ENCODE assay signal across 19 cellular contexts in genomic region chr20:57650756-57651483, GRCh38. TPM values are rescaled to one million over a fixed set of nuclear protein-coding genes. Genes with fewer than 3 reads are reported as not detected.
DNase-seq lines count a peak whose midpoint lies in the region; ATAC-seq and TF ChIP-seq lines count a peak whose summit lies in the region.
"Had no signal": no experiment of that assay in that cellular context is flagged by ENCODE, and none has a peak within 500 bp of the region (broad histone marks: within the 10 kb centered on the region; RNA-seq: fewer than 3 reads in every experiment).

No MANE protein-coding gene starts in this region.

- peaks cover 3% of the 10 kb centered on the region for H3K4me1 Mint-ChIP-seq in activated CD4-positive, alpha-beta T cell treated with anti-CD3 and anti-CD28 coated beads, Interleukin-2, amount 10 ng/mL, durations not matched to agents 24 days and 14 days

- H3K4me3 ChIP-seq in Peyer's patch (no peak overlapping the region), upper lobe of right lung (no peak overlapping the region)
- H3K4me3 ChIP-seq: colonic mucosa, psoas muscle had no signal

- intact Hi-C loops in upper lobe of right lung (cut with DNase I) = loop anchor here (10.0 kb wide), 2 partner anchors 434 to 534 kb away; no protein-coding TSS in a partner anchor
- intact Hi-C loops in activated CD4-positive, alpha-beta T cell treated with anti-CD3 and anti-CD28 coated beads, Interleukin-2, amount 10 ng/mL, durations not matched to agents 24 days and 14 days (cut with micrococcal nuclease) = loop anchor here (10.0 kb wide), 1 partner anchor 434 kb away; no protein-coding TSS in a partner anchor

- peak; percentile 1 for DNase-seq in stimulated activated CD4-positive, alpha-beta T cell treated with anti-CD3 and anti-CD28 coated beads, Interleukin-4, amount 100 ng/mL, for 24 hours
- DNase-seq in stimulated activated CD4-positive, alpha-beta T cell treated with anti-CD3 and anti-CD28 coated beads, Interleukin-4, amount 100 ng/mL, for 1 hour = no peak
- peak; percentile 9 to 39 (median 19) for DNase-seq in Peyer's patch
- peak; percentile 19 for DNase-seq in islet precursor cell
- DNase-seq in upper lobe of right lung = peak; percentile 36
- DNase-seq in globus pallidus (ENCODE audit: low spot score) = no peak
- no peak for DNase-seq in activated CD4-positive, alpha-beta T cell treated with anti-CD3 and anti-CD28 coated beads, Interleukin-2, amount 10 ng/mL, durations not matched to agents 24 days and 14 days
- DNase-seq: colonic mucosa, foreskin melanocyte, GDM1, GOT3, NCI-H82 had no signal

- no peak for TF ChIP-seq CTCF in Peyer's patch (IDR thresholded peaks at IDR 0.05)
- TF ChIP-seq CTCF in upper lobe of right lung (IDR thresholded peaks at IDR 0.05) = no peak

- H3K9me3 ChIP-seq in Peyer's patch = peaks cover 0 to 2% (median 0%) of the 10 kb centered on the region in 4 donors
- H3K9me3 ChIP-seq in upper lobe of right lung = no peaks in the 10 kb centered on the region
- H3K9me3 ChIP-seq: colonic mucosa, psoas muscle had no signal

- H3K36me3 ChIP-seq in Peyer's patch = peaks cover 0 to 20% (median 0%) of the 10 kb centered on the region in 3 donors
- H3K36me3 ChIP-seq in upper lobe of right lung = peaks cover 19% of the 10 kb centered on the region
- H3K36me3 ChIP-seq: colonic mucosa had no signal

- H3K4me1 ChIP-seq in Peyer's patch (peaks cover 0 to 5% (median 0%) of the 10 kb centered on the region in 4 donors), upper lobe of right lung (no peaks in the 10 kb centered on the region)
- H3K4me1 ChIP-seq: Caco-2, colonic mucosa, psoas muscle had no signal

- TF ChIP-seq POLR2A in Peyer's patch (IDR thresholded peaks at IDR 0.05) = no peak

- H3K4me3 Mint-ChIP-seq in activated CD4-positive, alpha-beta T cell treated with anti-CD3 and anti-CD28 coated beads, Interleukin-2, amount 10 ng/mL, durations not matched to agents 24 days and 14 days = no peak overlapping the region
- H3K4me3 Mint-ChIP-seq: activated naive CD4-positive, alpha-beta T cell treated with anti-CD3 and anti-CD28 coated beads, Interleukin-2, amount 10 ng/mL, durations not matched to agents 7 days and 5 days; naive thymus-derived CD4-positive, alpha-beta T cell; stimulated activated effector memory CD8-positive, alpha-beta T cell treated with anti-CD3 and anti-CD28 coated beads, Interleukin-12 subunit alpha, Interleukin-12 subunit beta, amount 100 ng/mL, for 72 hours had no signal

- no peaks in the 10 kb centered on the region for H3K36me3 Mint-ChIP-seq in activated CD4-positive, alpha-beta T cell treated with anti-CD3 and anti-CD28 coated beads, Interleukin-2, amount 10 ng/mL, durations not matched to agents 24 days and 14 days (ENCODE audit: low read depth)
- H3K36me3 Mint-ChIP-seq: activated naive CD4-positive, alpha-beta T cell treated with anti-CD3 and anti-CD28 coated beads, Interleukin-2, amount 10 ng/mL, durations not matched to agents 7 days and 5 days had no signal

- no peaks in the 10 kb centered on the region for H3K9me3 Mint-ChIP-seq in activated CD4-positive, alpha-beta T cell treated with anti-CD3 and anti-CD28 coated beads, Interleukin-2, amount 10 ng/mL, durations not matched to agents 24 days and 14 days
- H3K9me3 Mint-ChIP-seq: activated naive CD4-positive, alpha-beta T cell treated with anti-CD3 and anti-CD28 coated beads, Interleukin-2, amount 10 ng/mL, durations not matched to agents 7 days and 5 days; stimulated activated effector memory CD8-positive, alpha-beta T cell treated with anti-CD3 and anti-CD28 coated beads, Interleukin-12 subunit alpha, Interleukin-12 subunit beta, amount 100 ng/mL, for 72 hours had no signal

- no peaks in the 10 kb centered on the region for H3K27me3 ChIP-seq in Peyer's patch
- no peaks in the 10 kb centered on the region for H3K27me3 ChIP-seq in upper lobe of right lung
- H3K27me3 ChIP-seq: colonic mucosa had no signal

- H3K27ac ChIP-seq in Peyer's patch = no peak overlapping the region
- H3K27ac ChIP-seq in upper lobe of right lung = no peak overlapping the region
- H3K27ac ChIP-seq: colonic mucosa, psoas muscle had no signal

- H3K27ac Mint-ChIP-seq in activated CD4-positive, alpha-beta T cell treated with anti-CD3 and anti-CD28 coated beads, Interleukin-2, amount 10 ng/mL, durations not matched to agents 24 days and 14 days = no peak overlapping the region
- H3K27ac Mint-ChIP-seq: activated naive CD4-positive, alpha-beta T cell treated with anti-CD3 and anti-CD28 coated beads, Interleukin-2, amount 10 ng/mL, durations not matched to agents 7 days and 5 days; stimulated activated effector memory CD8-positive, alpha-beta T cell treated with anti-CD3 and anti-CD28 coated beads, Interleukin-12 subunit alpha, Interleukin-12 subunit beta, amount 100 ng/mL, for 72 hours had no signal

- H3K27me3 Mint-ChIP-seq in activated CD4-positive, alpha-beta T cell treated with anti-CD3 and anti-CD28 coated beads, Interleukin-2, amount 10 ng/mL, durations not matched to agents 24 days and 14 days = peaks cover 20% of the 10 kb centered on the region

- ATAC-seq in upper lobe of right lung (no peak), GM21723 (IDR thresholded peaks at IDR 0.05; ENCODE audit: unreplicated experiment) (no peak)
- ATAC-seq: naive thymus-derived CD4-positive, alpha-beta T cell; psoas muscle; stimulated activated effector memory CD8-positive, alpha-beta T cell treated with anti-CD3 and anti-CD28 coated beads, Interleukin-12 subunit alpha, Interleukin-12 subunit beta, amount 100 ng/mL, for 72 hours had no signal

RNA-seq across cellular contexts. Expression of gene ZBP1, which starts 30.7 kb away (rescaled TPM):
- total RNA-seq in Peyer's patch (10 to 100 TPM in 1 of 4 donors, 1 to 10 TPM in 2, not detected in 1; 2.3 to 14.0 (median 9.8) TPM), upper lobe of right lung (2.7 TPM)
- total RNA-seq in activated CD4-positive, alpha-beta T cell treated with anti-CD3 and anti-CD28 coated beads, Interleukin-2, amount 10 ng/mL, durations not matched to agents 24 days and 14 days = 0.51 and 0.62 TPM in 2 replicates
- total RNA-seq: Caco-2, lung microvascular endothelial cell had no signal

RNA-seq across cellular contexts. Expression of gene PMEPA1, which starts 58.9 kb away (rescaled TPM):
- total RNA-seq in Peyer's patch (1 to 10 TPM; 3.3 to 5.5 (median 4.6) TPM), upper lobe of right lung (49.1 TPM)
- total RNA-seq in activated CD4-positive, alpha-beta T cell treated with anti-CD3 and anti-CD28 coated beads, Interleukin-2, amount 10 ng/mL, durations not matched to agents 24 days and 14 days = 0.66 and 0.82 TPM in 2 replicates

Comparison
In these comparisons a context has a peak if more than half of its experiments do, and no peak if none do; other contexts are left out.
1. DNase-seq: peak in stimulated activated CD4-positive, alpha-beta T cell treated with anti-CD3 and anti-CD28 coated beads, Interleukin-4, amount 100 ng/mL, for 24 hours (single experiment), Peyer's patch (3 of 3), islet precursor cell (single experiment) and upper lobe of right lung (single experiment); none in stimulated activated CD4-positive, alpha-beta T cell treated with anti-CD3 and anti-CD28 coated beads, Interleukin-4, amount 100 ng/mL, for 1 hour (single experiment), globus pallidus (single experiment) and activated CD4-positive, alpha-beta T cell treated with anti-CD3 and anti-CD28 coated beads, Interleukin-2, amount 10 ng/mL, durations not matched to agents 24 days and 14 days (single experiment).